ENCODE assay signal across 8 cellular contexts in the genomic region with DNA sequence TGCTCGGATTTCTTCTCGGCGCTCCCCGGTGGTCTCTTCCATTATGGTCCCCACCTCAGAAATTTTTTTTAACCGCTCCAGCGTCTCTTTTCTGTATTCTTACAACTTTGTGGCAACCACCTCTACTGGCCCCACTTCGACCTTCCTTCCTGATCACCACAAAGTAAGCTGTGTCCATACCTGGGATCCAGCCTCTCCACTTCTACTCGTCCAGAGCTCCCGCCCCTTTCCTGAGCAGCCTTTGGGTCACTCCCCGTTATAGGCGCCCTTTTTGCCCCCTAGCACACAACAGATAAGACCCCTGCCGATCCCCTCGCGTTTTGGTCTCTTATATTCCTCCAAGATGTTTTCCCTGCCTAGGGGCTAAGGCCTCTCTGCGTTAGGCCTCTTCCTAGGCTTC. TPM values are rescaled to one million over a fixed set of nuclear protein-coding genes. Genes with fewer than 3 reads are reported as not detected.
DNase-seq lines count a peak whose midpoint lies in the region; ATAC-seq, FAIRE-seq and TF ChIP-seq lines count a peak whose summit lies in the region.

No MANE protein-coding gene starts in this region.

- dilution Hi-C loops in keratinocyte (cut with MboI; ENCODE audit: extremely low pct_ligation_motif_present, low sequenced_read_pairs) = no loop called here

- peak overlapping the region; percentile 97 for H3K9ac ChIP-seq in keratinocyte (ENCODE audit: control insufficient read depth, extremely low read depth, insufficient read depth, low read length)

- H3K9me3 ChIP-seq in A549 (peaks cover 14% of the 10 kb centered on the region; the same call in 2 of the 3 replicates), keratinocyte (ENCODE audit: control insufficient read depth, low read depth, low read length) (peaks cover 3% of the 10 kb centered on the region)

- H3K9me3 Mint-ChIP-seq in activated T-helper 17 cell treated with anti-CD3 and anti-CD28 coated beads, Interleukin-2, amount 50 U/mL, for 72 hours = no peaks in the 10 kb centered on the region

- H3K27ac Mint-ChIP-seq in activated T-helper 17 cell treated with anti-CD3 and anti-CD28 coated beads, Interleukin-2, amount 50 U/mL, for 72 hours = peak overlapping the region; percentile 97

- DNase-seq in A549 (ENCODE audit: low read depth in 1 of 2, low spot score in 1 of 2) (no peak), keratinocyte (ENCODE audit: low read depth, low spot score) (no peak), cerebellar cortex (ENCODE audit: low spot score) (no peak), AG08396 (ENCODE audit: low spot score) (no peak)

- FAIRE-seq in A549 (lab: Jason Lieb, UNC) (no peak), keratinocyte (lab: Jason Lieb, UNC) (no peak)

- 8% methylated on average over 15 of the region's 15 CpGs for WGBS in A549 (ENCODE audit: missing lambda C conversion rate)

- H3K4me3 Mint-ChIP-seq in activated T-helper 17 cell treated with anti-CD3 and anti-CD28 coated beads, Interleukin-2, amount 50 U/mL, for 72 hours = peak overlapping the region; percentile 92

- H3K27ac ChIP-seq in A549 = peak overlapping the region; percentile 79 to 96
- peak overlapping the region; percentile 91 for H3K27ac ChIP-seq in keratinocyte (ENCODE audit: control insufficient read depth, insufficient read depth, low read length)
- peak overlapping the region; percentile 69 for H3K27ac ChIP-seq in temporal lobe (ENCODE audit: low read depth, low read length)

- no peaks in the 10 kb centered on the region for H3K27me3 ChIP-seq in keratinocyte (ENCODE audit: control insufficient read depth, extremely low read depth, insufficient read depth, low read length)

- no peaks in the 10 kb centered on the region for H4K20me1 ChIP-seq in keratinocyte (ENCODE audit: control insufficient read depth, extremely low read depth, insufficient read depth, low read length)

- H3K36me3 ChIP-seq in keratinocyte (ENCODE audit: control insufficient read depth in 2 of 2, extremely low read depth in 1 of 2, insufficient read depth in 2 of 2, low read length in 2 of 2) = peaks cover 13 to 32% of the 10 kb centered on the region in 2 experiments

- POLR2A ChIA-PET in A549 (lab: Yijun Ruan, JAX) = interaction anchor here (0.7 to 1.0 kb wide), 2 partner anchors 26 to 175 kb away, joined by 3 read pairs; a partner anchor contains a TSS

- TF ChIP-seq CTCF in A549 (IDR thresholded peaks at IDR 0.05) (no peak), keratinocyte (optimal IDR thresholded peaks at IDR 0.05 in 1 of 3, IDR thresholded peaks at IDR 0.05 in 1 of 3, conservative IDR thresholded peaks at IDR 0.05 in 1 of 3; ENCODE audit: extremely low read depth in 1 of 3, insufficient read depth in 2 of 3, low read length in 3 of 3) (no peak)

- H2AFZ ChIP-seq in keratinocyte (ENCODE audit: control insufficient read depth, low read length) = peak overlapping the region; percentile 92

- TF ChIP-seq EP300 in A549 (IDR thresholded peaks at IDR 0.05) = no peak

- H3K4me1 Mint-ChIP-seq in activated T-helper 17 cell treated with anti-CD3 and anti-CD28 coated beads, Interleukin-2, amount 50 U/mL, for 72 hours = peaks cover 14% of the 10 kb centered on the region

- H3K79me2 ChIP-seq in keratinocyte (ENCODE audit: control insufficient read depth, insufficient read depth, low read length) = peaks cover 92% of the 10 kb centered on the region

- H3K27me3 Mint-ChIP-seq in activated T-helper 17 cell treated with anti-CD3 and anti-CD28 coated beads, Interleukin-2, amount 50 U/mL, for 72 hours = no peaks in the 10 kb centered on the region

- no peaks in the 10 kb centered on the region for H3K9me1 ChIP-seq in keratinocyte (ENCODE audit: control insufficient read depth, extremely low read depth, insufficient read depth, low read length)

- ATAC-seq in A549 (peak; percentile 47 to 50; a peak in 3 of 6 replicates), GM21619 (IDR thresholded peaks at IDR 0.05; ENCODE audit: unreplicated experiment) (peak; percentile 1), HG03108 (IDR thresholded peaks at IDR 0.05; ENCODE audit: unreplicated experiment) (no peak)
- no peak for ATAC-seq in activated T-helper 17 cell treated with anti-CD3 and anti-CD28 coated beads, Interleukin-2, amount 50 U/mL, for 72 hours (replicated peaks)

- CTCF ChIA-PET in A549 (lab: Yijun Ruan, JAX) = no interaction called here

- no peak for TF ChIP-seq POLR2A in A549 (IDR thresholded peaks at IDR 0.05; ENCODE audit: low read length)

- peaks cover 85% of the 10 kb centered on the region for H3K36me3 Mint-ChIP-seq in activated T-helper 17 cell treated with anti-CD3 and anti-CD28 coated beads, Interleukin-2, amount 50 U/mL, for 72 hours (ENCODE audit: low read depth)

- H3K4me2 ChIP-seq in A549 (peak overlapping the region; percentile 72), keratinocyte (ENCODE audit: control insufficient read depth, extremely low read depth, insufficient read depth, low read depth, low read length) (peak overlapping the region; percentile 98)

- H3K4me3 ChIP-seq in A549 = peak overlapping the region; percentile 69
- H3K4me3 ChIP-seq in keratinocyte (ENCODE audit: control insufficient read depth in 2 of 3, extremely low read depth in 1 of 3, insufficient read depth in 2 of 3, low read depth in 1 of 3, low read length in 3 of 3) = peak overlapping the region; percentile 95 to 99 (median 95)

- H3K4me1 ChIP-seq in A549 = 0 out of 3 replicates have a peak, but pooled peaks cover 4% of the 10 kb centered on the region
- peaks cover 14% of the 10 kb centered on the region for H3K4me1 ChIP-seq in keratinocyte (ENCODE audit: control insufficient read depth, extremely low read depth, insufficient read depth, low read length)

- no peak for TF ChIP-seq RAD21 in A549 (conservative IDR thresholded peaks at IDR 0.05 in 1 of 2, IDR thresholded peaks at IDR 0.05 in 1 of 2)

TF ChIP-seq in A549, 52 proteins besides CTCF, POLR2A, EP300 and RAD21:
- TF ChIP-seq HOXB13 (CRISPR knock-in tag; IDR thresholded peaks at IDR 0.05; ENCODE audit: low read depth) = no peak
- TF ChIP-seq, protein P1, sequence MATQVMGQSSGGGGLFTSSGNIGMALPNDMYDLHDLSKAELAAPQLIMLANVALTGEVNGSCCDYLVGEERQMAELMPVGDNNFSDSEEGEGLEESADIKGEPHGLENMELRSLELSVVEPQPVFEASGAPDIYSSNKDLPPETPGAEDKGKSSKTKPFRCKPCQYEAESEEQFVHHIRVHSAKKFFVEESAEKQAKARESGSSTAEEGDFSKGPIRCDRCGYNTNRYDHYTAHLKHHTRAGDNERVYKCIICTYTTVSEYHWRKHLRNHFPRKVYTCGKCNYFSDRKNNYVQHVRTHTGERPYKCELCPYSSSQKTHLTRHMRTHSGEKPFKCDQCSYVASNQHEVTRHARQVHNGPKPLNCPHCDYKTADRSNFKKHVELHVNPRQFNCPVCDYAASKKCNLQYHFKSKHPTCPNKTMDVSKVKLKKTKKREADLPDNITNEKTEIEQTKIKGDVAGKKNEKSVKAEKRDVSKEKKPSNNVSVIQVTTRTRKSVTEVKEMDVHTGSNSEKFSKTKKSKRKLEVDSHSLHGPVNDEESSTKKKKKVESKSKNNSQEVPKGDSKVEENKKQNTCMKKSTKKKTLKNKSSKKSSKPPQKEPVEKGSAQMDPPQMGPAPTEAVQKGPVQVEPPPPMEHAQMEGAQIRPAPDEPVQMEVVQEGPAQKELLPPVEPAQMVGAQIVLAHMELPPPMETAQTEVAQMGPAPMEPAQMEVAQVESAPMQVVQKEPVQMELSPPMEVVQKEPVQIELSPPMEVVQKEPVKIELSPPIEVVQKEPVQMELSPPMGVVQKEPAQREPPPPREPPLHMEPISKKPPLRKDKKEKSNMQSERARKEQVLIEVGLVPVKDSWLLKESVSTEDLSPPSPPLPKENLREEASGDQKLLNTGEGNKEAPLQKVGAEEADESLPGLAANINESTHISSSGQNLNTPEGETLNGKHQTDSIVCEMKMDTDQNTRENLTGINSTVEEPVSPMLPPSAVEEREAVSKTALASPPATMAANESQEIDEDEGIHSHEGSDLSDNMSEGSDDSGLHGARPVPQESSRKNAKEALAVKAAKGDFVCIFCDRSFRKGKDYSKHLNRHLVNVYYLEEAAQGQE (IDR thresholded peaks at IDR 0.05) = no peak

RNA-seq across cellular contexts. Expression of a gene that starts 0.6 kb away (rescaled TPM):
- polyA plus RNA-seq in A549 (2011; rRNA removed) = 42.7 and 49.3 TPM in 2 replicates
- 18.8 and 20.5 TPM in 2 replicates for polyA plus RNA-seq in A549 (2012; cell fraction: cytosol; rRNA removed)
- polyA plus RNA-seq in A549 (2012; cell fraction: nucleus; rRNA removed) = 72.1 and 76.4 TPM in 2 replicates
- 25.6 to 28.2 TPM (median 27.5 TPM) in 3 replicates for polyA plus RNA-seq in A549 (2017; fragmentation: RNase III; extraction: RNeasy Plus Mini Kit Qiagen cat#74134 plus additional on column Dnase treatment)
- polyA minus RNA-seq in A549 (2011; rRNA and poly(A)+ RNA removed) = 50.5 and 55.4 TPM in 2 replicates
- 10 to 100 TPM; 50.7 to 66.9 TPM for total RNA-seq in activated T-helper 17 cell treated with anti-CD3 and anti-CD28 coated beads, Interleukin-2, amount 50 U/mL, for 72 hours
- 45.7 to 74.6 TPM (median 68.9 TPM) in 3 replicates for polyA plus RNA-seq in keratinocyte
- polyA plus RNA-seq in keratinocyte (2011; ENCODE audit: low read depth) = 30.5 TPM
- 20.1 and 24.9 TPM in 2 replicates for polyA plus RNA-seq in keratinocyte (2011; cell fraction: cytosol; rRNA removed)
- polyA plus RNA-seq in keratinocyte (2011; cell fraction: nucleus; rRNA removed) = 203 and 206 TPM in 2 replicates
- 43.5 and 46.8 TPM in 2 replicates for polyA plus RNA-seq in keratinocyte (2012; ENCODE audit: low replicate concordance)
- 76.3 to 88.4 TPM (median 81.6 TPM) in 3 replicates for polyA minus RNA-seq in keratinocyte
- polyA minus RNA-seq in keratinocyte (2011; cell fraction: cytosol; rRNA and poly(A)+ RNA removed) = 38.0 TPM
- 152 and 153 TPM in 2 replicates for polyA minus RNA-seq in keratinocyte (2011; cell fraction: nucleus; rRNA and poly(A)+ RNA removed)
- total RNA-seq in temporal lobe = 19.9 TPM

RNA-seq across cellular contexts. Expression of a gene that starts 0.6 kb away (rescaled TPM):
- polyA plus RNA-seq in A549 (2011; rRNA removed) (13.6 and 19.7 TPM in 2 replicates), A549 (2017; fragmentation: RNase III; extraction: RNeasy Plus Mini Kit Qiagen cat#74134 plus additional on column Dnase treatment) (19.0 to 19.7 TPM (median 19.5 TPM) in 3 replicates), keratinocyte (8.6 to 15.7 TPM (median 10.0 TPM) in 3 replicates)
- 4.7 and 5.1 TPM in 2 replicates for polyA plus RNA-seq in A549 (2012; cell fraction: cytosol; rRNA removed)
- polyA plus RNA-seq in A549 (2012; cell fraction: nucleus; rRNA removed) = 2.3 and 3.5 TPM in 2 replicates
- polyA minus RNA-seq in A549 (2011; rRNA and poly(A)+ RNA removed) = 10.5 and 11.6 TPM in 2 replicates
- total RNA-seq in activated T-helper 17 cell treated with anti-CD3 and anti-CD28 coated beads, Interleukin-2, amount 50 U/mL, for 72 hours = 10 to 100 TPM; 23.4 to 35.4 TPM
- 40.1 TPM for polyA plus RNA-seq in keratinocyte (2011; ENCODE audit: low read depth)
- 4.1 and 9.7 TPM in 2 replicates for polyA plus RNA-seq in keratinocyte (2011; cell fraction: cytosol; rRNA removed)
- polyA plus RNA-seq in keratinocyte (2011; cell fraction: nucleus; rRNA removed) = 20.8 and 23.0 TPM in 2 replicates
- polyA plus RNA-seq in keratinocyte (2012; ENCODE audit: low replicate concordance) = 15.9 and 20.3 TPM in 2 replicates
- polyA minus RNA-seq in keratinocyte = 4.4 to 22.0 TPM (median 9.6 TPM) in 3 replicates
- polyA minus RNA-seq in keratinocyte (2011; cell fraction: cytosol; rRNA and poly(A)+ RNA removed) = 8.4 TPM
- 20.2 and 41.3 TPM in 2 replicates for polyA minus RNA-seq in keratinocyte (2011; cell fraction: nucleus; rRNA and poly(A)+ RNA removed)
- 43.0 TPM for total RNA-seq in temporal lobe

Comparison
In these comparisons a context has a peak if more than half of its experiments do, and no peak if none do; other contexts are left out.
1. ATAC-seq: peak in A549 (2 of 2) and GM21619 (single experiment); none in activated T-helper 17 cell treated with anti-CD3 and anti-CD28 coated beads, Interleukin-2, amount 50 U/mL, for 72 hours (single experiment) and HG03108 (single experiment).
2. Peak in every context shown above with its lines, with median percentiles within 50 percentile points of each other: H3K27ac ChIP-seq.